1 cellular context compared by ENCODE assay signal in the genomic region with DNA sequence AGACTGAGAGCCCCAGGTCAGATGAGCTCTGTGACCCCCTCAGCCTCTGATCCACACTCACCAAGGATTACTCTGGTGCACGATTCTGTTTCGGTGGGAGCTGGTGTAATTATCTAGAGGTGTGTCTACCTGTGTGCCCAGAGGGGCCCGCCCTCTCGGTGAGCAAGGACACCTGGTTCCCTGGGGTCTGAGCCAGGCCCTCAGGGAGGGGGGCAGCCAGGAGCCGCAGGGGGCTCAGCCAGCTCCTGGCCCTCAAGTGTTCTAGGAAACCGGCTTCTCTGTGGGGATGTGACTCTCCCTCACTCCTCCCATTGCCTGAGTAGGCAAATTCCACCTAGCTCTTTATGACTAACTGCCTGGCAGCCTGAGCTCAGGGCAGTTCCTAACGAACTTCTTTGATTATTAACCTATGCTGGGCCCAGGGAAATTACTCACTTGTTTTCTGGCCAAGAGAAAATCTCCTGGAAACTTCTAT.
TF ChIP-seq lines count a peak whose summit lies in the region.

No MANE protein-coding gene starts in this region.

TF ChIP-seq in GM23338, 12 proteins besides CTCF, POLR2A, EP300 and RAD21:
- TF ChIP-seq NANOG (IDR thresholded peaks at IDR 0.05; ENCODE audit: borderline replicate concordance), result no peak
- TF ChIP-seq POLR2AphosphoS5 (IDR thresholded peaks at IDR 0.05; ENCODE audit: low read depth), result no peak
- TF ChIP-seq, protein P1, sequence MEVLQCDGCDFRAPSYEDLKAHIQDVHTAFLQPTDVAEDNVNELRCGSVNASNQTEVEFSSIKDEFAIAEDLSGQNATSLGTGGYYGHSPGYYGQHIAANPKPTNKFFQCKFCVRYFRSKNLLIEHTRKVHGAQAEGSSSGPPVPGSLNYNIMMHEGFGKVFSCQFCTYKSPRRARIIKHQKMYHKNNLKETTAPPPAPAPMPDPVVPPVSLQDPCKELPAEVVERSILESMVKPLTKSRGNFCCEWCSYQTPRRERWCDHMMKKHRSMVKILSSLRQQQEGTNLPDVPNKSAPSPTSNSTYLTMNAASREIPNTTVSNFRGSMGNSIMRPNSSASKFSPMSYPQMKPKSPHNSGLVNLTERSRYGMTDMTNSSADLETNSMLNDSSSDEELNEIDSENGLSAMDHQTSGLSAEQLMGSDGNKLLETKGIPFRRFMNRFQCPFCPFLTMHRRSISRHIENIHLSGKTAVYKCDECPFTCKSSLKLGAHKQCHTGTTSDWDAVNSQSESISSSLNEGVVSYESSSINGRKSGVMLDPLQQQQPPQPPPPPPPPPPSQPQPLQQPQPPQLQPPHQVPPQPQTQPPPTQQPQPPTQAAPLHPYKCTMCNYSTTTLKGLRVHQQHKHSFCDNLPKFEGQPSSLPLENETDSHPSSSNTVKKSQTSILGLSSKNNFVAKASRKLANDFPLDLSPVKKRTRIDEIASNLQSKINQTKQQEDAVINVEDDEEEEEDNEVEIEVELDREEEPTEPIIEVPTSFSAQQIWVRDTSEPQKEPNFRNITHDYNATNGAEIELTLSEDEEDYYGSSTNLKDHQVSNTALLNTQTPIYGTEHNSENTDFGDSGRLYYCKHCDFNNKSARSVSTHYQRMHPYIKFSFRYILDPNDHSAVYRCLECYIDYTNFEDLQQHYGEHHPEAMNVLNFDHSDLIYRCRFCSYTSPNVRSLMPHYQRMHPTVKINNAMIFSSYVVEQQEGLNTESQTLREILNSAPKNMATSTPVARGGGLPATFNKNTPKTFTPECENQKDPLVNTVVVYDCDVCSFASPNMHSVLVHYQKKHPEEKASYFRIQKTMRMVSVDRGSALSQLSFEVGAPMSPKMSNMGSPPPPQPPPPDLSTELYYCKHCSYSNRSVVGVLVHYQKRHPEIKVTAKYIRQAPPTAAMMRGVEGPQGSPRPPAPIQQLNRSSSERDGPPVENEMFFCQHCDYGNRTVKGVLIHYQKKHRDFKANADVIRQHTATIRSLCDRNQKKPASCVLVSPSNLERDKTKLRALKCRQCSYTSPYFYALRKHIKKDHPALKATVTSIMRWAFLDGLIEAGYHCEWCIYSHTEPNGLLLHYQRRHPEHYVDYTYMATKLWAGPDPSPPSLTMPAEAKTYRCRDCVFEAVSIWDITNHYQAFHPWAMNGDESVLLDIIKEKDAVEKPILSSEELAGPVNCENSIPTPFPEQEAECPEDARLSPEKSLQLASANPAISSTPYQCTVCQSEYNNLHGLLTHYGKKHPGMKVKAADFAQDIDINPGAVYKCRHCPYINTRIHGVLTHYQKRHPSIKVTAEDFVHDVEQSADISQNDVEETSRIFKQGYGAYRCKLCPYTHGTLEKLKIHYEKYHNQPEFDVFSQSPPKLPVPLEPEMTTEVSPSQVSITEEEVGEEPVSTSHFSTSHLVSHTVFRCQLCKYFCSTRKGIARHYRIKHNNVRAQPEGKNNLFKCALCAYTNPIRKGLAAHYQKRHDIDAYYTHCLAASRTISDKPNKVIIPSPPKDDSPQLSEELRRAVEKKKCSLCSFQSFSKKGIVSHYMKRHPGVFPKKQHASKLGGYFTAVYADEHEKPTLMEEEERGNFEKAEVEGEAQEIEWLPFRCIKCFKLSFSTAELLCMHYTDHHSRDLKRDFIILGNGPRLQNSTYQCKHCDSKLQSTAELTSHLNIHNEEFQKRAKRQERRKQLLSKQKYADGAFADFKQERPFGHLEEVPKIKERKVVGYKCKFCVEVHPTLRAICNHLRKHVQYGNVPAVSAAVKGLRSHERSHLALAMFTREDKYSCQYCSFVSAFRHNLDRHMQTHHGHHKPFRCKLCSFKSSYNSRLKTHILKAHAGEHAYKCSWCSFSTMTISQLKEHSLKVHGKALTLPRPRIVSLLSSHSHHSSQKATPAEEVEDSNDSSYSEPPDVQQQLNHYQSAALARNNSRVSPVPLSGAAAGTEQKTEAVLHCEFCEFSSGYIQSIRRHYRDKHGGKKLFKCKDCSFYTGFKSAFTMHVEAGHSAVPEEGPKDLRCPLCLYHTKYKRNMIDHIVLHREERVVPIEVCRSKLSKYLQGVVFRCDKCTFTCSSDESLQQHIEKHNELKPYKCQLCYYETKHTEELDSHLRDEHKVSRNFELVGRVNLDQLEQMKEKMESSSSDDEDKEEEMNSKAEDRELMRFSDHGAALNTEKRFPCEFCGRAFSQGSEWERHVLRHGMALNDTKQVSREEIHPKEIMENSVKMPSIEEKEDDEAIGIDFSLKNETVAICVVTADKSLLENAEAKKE (CRISPR knock-in tag; IDR thresholded peaks at IDR 0.05), result no peak
